35 cellular contexts compared by ENCODE assay signal in genomic region chr17:57038486-57038885, GRCh38.
"Had no signal": no experiment of that assay in that cellular context is flagged by ENCODE, and none has a peak within 500 bp of the region (broad histone marks: within the 10 kb centered on the region; RNA-seq: fewer than 3 reads in every experiment).

No MANE protein-coding gene starts in this region.

- H3K4me3 Mint-ChIP-seq: activated B cell treated with CpG ODN at 0.5 μM for 24 hours; activated CD4-positive, alpha-beta memory T cell treated with anti-CD3 and anti-CD28 coated beads for 36 hours; activated CD8-positive, alpha-beta memory T cell treated with anti-CD3 and anti-CD28 coated beads, Interleukin-2, amount 10 ng/mL, durations not matched to agents 7 days and 5 days; activated CD8-positive, alpha-beta T cell treated with anti-CD3 and anti-CD28 coated beads, Interleukin-2, amount 10 ng/mL, durations not matched to agents 7 days and 5 days; activated naive CD4-positive, alpha-beta T cell treated with anti-CD3 and anti-CD28 coated beads for 36 hours; activated naive CD4-positive, alpha-beta T cell treated with anti-CD3 and anti-CD28 coated beads, Interleukin-2, amount 50 U/mL, for 24 hours; activated naive CD8-positive, alpha-beta T cell treated with anti-CD3 and anti-CD28 coated beads for 36 hours; activated naive CD8-positive, alpha-beta T cell treated with anti-CD3 and anti-CD28 coated beads, Interleukin-2, amount 50 U/mL, for 24 hours; activated T-helper 1 cell treated with anti-CD3 and anti-CD28 coated beads, Interleukin-12 subunit alpha, Interleukin-12 subunit beta, Interleukin-2, Interleukin-4 antibody, amounts not matched to agents 30 ng/mL and 10 ng/mL and 1 ng/mL, durations not matched to agents 14 hours and 24 hours and 36 hours; dendritic cell treated with granulocyte-macrophage colony-stimulating factor and Interleukin-4, amounts not matched to agents 40 ng/mL and 50 ng/mL, for 4 days; endodermal cell; T-helper 17 cell; T-helper 2 cell treated with Interferon-gamma antibody and Interleukin-4, amounts not matched to agents 5 μg/mL and 100 μg/mL, for 36 hours had no signal

- H3K4me3 ChIP-seq: adrenal gland, body of pancreas, dorsolateral prefrontal cortex, heart left ventricle had no signal

- H3K36me3 Mint-ChIP-seq: activated CD4-positive, alpha-beta memory T cell treated with anti-CD3 and anti-CD28 coated beads for 36 hours; activated CD8-positive, alpha-beta memory T cell treated with anti-CD3 and anti-CD28 coated beads, Interleukin-2, amount 10 ng/mL, durations not matched to agents 7 days and 5 days; activated naive CD8-positive, alpha-beta T cell treated with anti-CD3 and anti-CD28 coated beads for 36 hours had no signal

- H3K36me3 ChIP-seq: adrenal gland, heart left ventricle, WERI-Rb-1 had no signal

- H3K27ac Mint-ChIP-seq: activated B cell treated with CpG ODN at 0.5 μM for 24 hours; activated CD4-positive, alpha-beta memory T cell treated with anti-CD3 and anti-CD28 coated beads for 36 hours; activated CD8-positive, alpha-beta memory T cell treated with anti-CD3 and anti-CD28 coated beads, Interleukin-2, amount 10 ng/mL, durations not matched to agents 7 days and 5 days; activated CD8-positive, alpha-beta T cell treated with anti-CD3 and anti-CD28 coated beads, Interleukin-2, amount 10 ng/mL, durations not matched to agents 7 days and 5 days; activated naive CD4-positive, alpha-beta T cell treated with anti-CD3 and anti-CD28 coated beads for 36 hours; activated naive CD4-positive, alpha-beta T cell treated with anti-CD3 and anti-CD28 coated beads, Interleukin-2, amount 50 U/mL, for 24 hours; activated naive CD8-positive, alpha-beta T cell treated with anti-CD3 and anti-CD28 coated beads for 36 hours; activated naive CD8-positive, alpha-beta T cell treated with anti-CD3 and anti-CD28 coated beads, Interleukin-2, amount 50 U/mL, for 24 hours; activated T-helper 1 cell treated with anti-CD3 and anti-CD28 coated beads, Interleukin-12 subunit alpha, Interleukin-12 subunit beta, Interleukin-2, Interleukin-4 antibody, amounts not matched to agents 30 ng/mL and 10 ng/mL and 1 ng/mL, durations not matched to agents 14 hours and 24 hours and 36 hours; activated T-helper 2 cell treated with anti-CD3 and anti-CD28 coated beads, Interferon-gamma antibody, Interleukin-2, Interleukin-4, amounts not matched to agents 10 μg/mL and 5 μg/mL and 100 μg/mL, durations not matched to agents 14 hours and 24 hours and 36 hours; dendritic cell treated with granulocyte-macrophage colony-stimulating factor and Interleukin-4, amounts not matched to agents 40 ng/mL and 50 ng/mL, for 4 days; endodermal cell; T-helper 17 cell; T-helper 2 cell treated with Interferon-gamma antibody and Interleukin-4, amounts not matched to agents 5 μg/mL and 100 μg/mL, for 36 hours had no signal

- ATAC-seq: activated CD4-positive, CD25-positive, alpha-beta regulatory T cell treated with anti-CD3 and anti-CD28 coated beads, Interleukin-2, amount 50 U/mL, for 24 hours; activated CD8-positive, alpha-beta memory T cell treated with anti-CD3 and anti-CD28 coated beads, Interleukin-2, amount 10 ng/mL, durations not matched to agents 7 days and 5 days; activated CD8-positive, alpha-beta T cell treated with anti-CD3 and anti-CD28 coated beads, Interleukin-2, amount 10 ng/mL, durations not matched to agents 7 days and 5 days; activated naive CD8-positive, alpha-beta T cell treated with anti-CD3 and anti-CD28 coated beads, Interleukin-2, amount 50 U/mL, for 24 hours; body of pancreas; esophagus mucosa; heart left ventricle; T-helper 17 cell had no signal

- H3K4me1 ChIP-seq: adrenal gland had no signal

- FAIRE-seq: colon, frontal cortex had no signal

- DNase-seq: activated B cell treated with CpG ODN at 0.5 μM for 24 hours; activated CD4-positive, alpha-beta memory T cell treated with anti-CD3 and anti-CD28 coated beads for 36 hours; activated CD4-positive, alpha-beta T cell treated with anti-CD3 and anti-CD28 coated beads for 48 hours; activated CD8-positive, alpha-beta memory T cell treated with anti-CD3 and anti-CD28 coated beads, Interleukin-2, amount 10 ng/mL, durations not matched to agents 7 days and 5 days; activated CD8-positive, alpha-beta memory T cell treated with anti-CD3 and anti-CD28 coated beads, Interleukin-2, amount 50 U/mL, for 4 hours; activated CD8-positive, alpha-beta T cell treated with anti-CD3 and anti-CD28 coated beads, Interleukin-2, amount 10 ng/mL, durations not matched to agents 7 days and 5 days; activated effector memory CD4-positive, alpha-beta T cell treated with anti-CD3 and anti-CD28 coated beads, Interleukin-2, amount 50 U/mL, for 16 hours; activated naive CD4-positive, alpha-beta T cell treated with anti-CD3 and anti-CD28 coated beads for 36 hours; activated naive CD8-positive, alpha-beta T cell treated with anti-CD3 and anti-CD28 coated beads for 36 hours; activated naive CD8-positive, alpha-beta T cell treated with anti-CD3 and anti-CD28 coated beads, Interleukin-2, amount 50 U/mL, for 24 hours; activated T-cell treated with anti-CD3 and anti-CD28 coated beads, Interleukin-2, amount 50 U/mL, for 1 hour; activated T-cell treated with anti-CD3 and anti-CD28 coated beads, Interleukin-2, amount 50 U/mL, for 48 hours; adrenal gland; amygdala; aorta; body of pancreas; caudate nucleus; dorsolateral prefrontal cortex; effector memory CD4-positive, alpha-beta T cell; endodermal cell; foreskin fibroblast; glutamatergic neuron; heart left ventricle; T-helper 17 cell; T1000; WERI-Rb-1 had no signal

- H3K9me3 ChIP-seq: adrenal gland, body of pancreas, heart left ventricle had no signal

- H3K27me3 ChIP-seq: adrenal gland, body of pancreas had no signal

- H3K27ac ChIP-seq: adrenal gland, body of pancreas, dorsolateral prefrontal cortex, heart left ventricle, WERI-Rb-1 had no signal

- H3K9me3 Mint-ChIP-seq: activated B cell treated with CpG ODN at 0.5 μM for 24 hours; activated CD4-positive, alpha-beta memory T cell treated with anti-CD3 and anti-CD28 coated beads for 36 hours; activated naive CD4-positive, alpha-beta T cell treated with anti-CD3 and anti-CD28 coated beads for 36 hours; activated naive CD4-positive, alpha-beta T cell treated with anti-CD3 and anti-CD28 coated beads, Interleukin-2, amount 50 U/mL, for 24 hours; activated naive CD8-positive, alpha-beta T cell treated with anti-CD3 and anti-CD28 coated beads for 36 hours; activated naive CD8-positive, alpha-beta T cell treated with anti-CD3 and anti-CD28 coated beads, Interleukin-2, amount 50 U/mL, for 24 hours; activated T-helper 1 cell treated with anti-CD3 and anti-CD28 coated beads, Interleukin-12 subunit alpha, Interleukin-12 subunit beta, Interleukin-2, Interleukin-4 antibody, amounts not matched to agents 30 ng/mL and 10 ng/mL and 1 ng/mL, durations not matched to agents 14 hours and 24 hours and 36 hours; activated T-helper 2 cell treated with anti-CD3 and anti-CD28 coated beads, Interferon-gamma antibody, Interleukin-2, Interleukin-4, amounts not matched to agents 10 μg/mL and 5 μg/mL and 100 μg/mL, durations not matched to agents 14 hours and 24 hours and 36 hours; dendritic cell treated with granulocyte-macrophage colony-stimulating factor and Interleukin-4, amounts not matched to agents 40 ng/mL and 50 ng/mL, for 4 days; endodermal cell; T-helper 2 cell treated with Interferon-gamma antibody and Interleukin-4, amounts not matched to agents 5 μg/mL and 100 μg/mL, for 36 hours had no signal

- H3K4me1 Mint-ChIP-seq: activated B cell treated with CpG ODN at 0.5 μM for 24 hours; activated CD8-positive, alpha-beta memory T cell treated with anti-CD3 and anti-CD28 coated beads, Interleukin-2, amount 10 ng/mL, durations not matched to agents 7 days and 5 days; activated naive CD4-positive, alpha-beta T cell treated with anti-CD3 and anti-CD28 coated beads, Interleukin-2, amount 50 U/mL, for 24 hours; activated naive CD8-positive, alpha-beta T cell treated with anti-CD3 and anti-CD28 coated beads, Interleukin-2, amount 50 U/mL, for 24 hours; endodermal cell had no signal
